ENCODE assay signal across 8 cellular contexts in genomic region chr13:44243198-44243852, GRCh38.
DNase-seq lines count a peak whose midpoint lies in the region; ATAC-seq and TF ChIP-seq lines count a peak whose summit lies in the region.

No MANE protein-coding gene starts in this region.

- peak; percentile 33 for DNase-seq in NCI-H510A treated with DMSO at 0.1 percent for 48 hours (lab: John Stamatoyannopoulos, UW)
- no peak for DNase-seq in NCI-H510A (lab: John Stamatoyannopoulos, UW)
- DNase-seq in HK-2 (ENCODE audit: unreplicated experiment): peak; percentile 57
- DNase-seq in SK-MEL-5 (ENCODE audit: low read depth, low spot score): peak; percentile 93
- peak; percentile 90 for DNase-seq in fibroblast of mammary gland (ENCODE audit: low read depth)
- peak in 46 of 56 donors; percentile 15 to 81 (median 54) for DNase-seq in nucleus accumbens (lab: John Stamatoyannopoulos, UW)

- TF ChIP-seq CTCF in fibroblast of mammary gland (conservative IDR thresholded peaks at IDR 0.05; ENCODE audit: control insufficient read depth, insufficient read depth, low read depth, low read length): peak; percentile 56

- ATAC-seq in HG02884 (IDR thresholded peaks at IDR 0.05; ENCODE audit: unreplicated experiment) (no peak), GM19467 (IDR thresholded peaks at IDR 0.05; ENCODE audit: unreplicated experiment) (no peak)

- in situ Hi-C loops in SK-MEL-5 (cut with HindIII; ENCODE audit: low pct_unique_long_range_greater_than_20kb, low sequenced_read_pairs): no loop called here

- no peak overlapping the region for H3K4me3 ChIP-seq in fibroblast of mammary gland (ENCODE audit: control insufficient read depth, low read depth, low read length)
